In genomic region chr11:94832604-94833238, GRCh38 we compare ENCODE assay signal across 20 cellular contexts.
DNase-seq lines count a peak whose midpoint lies in the region; ATAC-seq and TF ChIP-seq lines count a peak whose summit lies in the region.
"Had no signal": no experiment of that assay in that cellular context is flagged by ENCODE, and none has a peak within 500 bp of the region (broad histone marks: within the 10 kb centered on the region; RNA-seq: fewer than 3 reads in every experiment).

No MANE protein-coding gene starts in this region.

- no peaks in the 10 kb centered on the region for H3K79me1 ChIP-seq in trophoblast cell (ENCODE audit: low read length)

- TF ChIP-seq CTCF in mammary epithelial cell (conservative IDR thresholded peaks at IDR 0.05 in 1 of 2, IDR thresholded peaks at IDR 0.05 in 1 of 2; ENCODE audit: extremely low read depth in 1 of 2, insufficient read depth in 1 of 2, low read depth in 1 of 2, low read length in 2 of 2) (no peak), breast epithelium (IDR thresholded peaks at IDR 0.05) (no peak), hepatocyte (IDR thresholded peaks at IDR 0.05; ENCODE audit: poor library complexity) (no peak), ovary (IDR thresholded peaks at IDR 0.05) (no peak), ascending aorta (IDR thresholded peaks at IDR 0.05) (no peak), mucosa of descending colon (IDR thresholded peaks at IDR 0.05) (no peak)

- H3K9me3 Mint-ChIP-seq in activated CD4-positive, alpha-beta memory T cell treated with anti-CD3 and anti-CD28 coated beads for 36 hours: no peaks in the 10 kb centered on the region

- peaks cover 2% of the 10 kb centered on the region for H3K27me3 Mint-ChIP-seq in activated CD4-positive, alpha-beta memory T cell treated with anti-CD3 and anti-CD28 coated beads for 36 hours

- TF ChIP-seq POLR2A in breast epithelium (IDR thresholded peaks at IDR 0.05): no peak
- no peak for TF ChIP-seq POLR2A in ovary (IDR thresholded peaks at IDR 0.05)

- H2BK12ac ChIP-seq in trophoblast cell (ENCODE audit: low read length): no peak overlapping the region

- H3K4me3 Mint-ChIP-seq in activated CD4-positive, alpha-beta memory T cell treated with anti-CD3 and anti-CD28 coated beads for 36 hours: no peak overlapping the region

- H4K12ac ChIP-seq in trophoblast cell (ENCODE audit: low read depth, low read length): no peak overlapping the region

- BruUV-seq in mammary epithelial cell (replicated peaks; lab: Mats Ljungman, UMichigan): TSS peak; percentile 10

- no peak overlapping the region for H4K91ac ChIP-seq in trophoblast cell (ENCODE audit: low read depth, low read length)

- no peak for TF ChIP-seq EP300 in ovary (IDR thresholded peaks at IDR 0.05)

- no peak overlapping the region for H3K18ac ChIP-seq in trophoblast cell (ENCODE audit: low read length)

- H3K4ac ChIP-seq in trophoblast cell (ENCODE audit: low read depth, low read length): no peak overlapping the region

- H3K27ac Mint-ChIP-seq in activated CD4-positive, alpha-beta memory T cell treated with anti-CD3 and anti-CD28 coated beads for 36 hours: no peak overlapping the region

- ATAC-seq in mucosa of descending colon: no peak
- ATAC-seq: heart left ventricle; stimulated activated naive CD8-positive, alpha-beta T cell treated with anti-CD3 and anti-CD28 coated beads, Interleukin-15, Interleukin-2, amounts not matched to agents 100 U/mL and 50 U/mL, for 24 hours had no signal

- H3K27me3 ChIP-seq in mammary epithelial cell (ENCODE audit: insufficient read depth, low read length) (no peaks in the 10 kb centered on the region), breast epithelium (no peaks in the 10 kb centered on the region), hepatocyte (no peaks in the 10 kb centered on the region), trophoblast cell (ENCODE audit: insufficient read depth, low read length) (no peaks in the 10 kb centered on the region), ovary (no peaks in the 10 kb centered on the region), ascending aorta (no peaks in the 10 kb centered on the region)
- H3K27me3 ChIP-seq: BE2C, heart left ventricle, thyroid gland had no signal

- dilution Hi-C loops in mammary epithelial cell (cut with HindIII; ENCODE audit: low sequenced_read_pairs): no loop called here

- H2BK5ac ChIP-seq in trophoblast cell (ENCODE audit: low read depth, low read length, poor library complexity): no peak overlapping the region

- POLR2A ChIA-PET in activated CD4-positive, alpha-beta memory T cell treated with anti-CD3 and anti-CD28 coated beads for 36 hours (lab: Charles Lee): no interaction called here

- peaks cover 88% of the 10 kb centered on the region for H3K79me2 ChIP-seq in mammary epithelial cell (ENCODE audit: insufficient read depth, low read length)
- peaks cover 28% of the 10 kb centered on the region for H3K79me2 ChIP-seq in hepatocyte
- H3K79me2 ChIP-seq in trophoblast cell (ENCODE audit: control insufficient read depth, insufficient read depth, low read length, poor library complexity): no peaks in the 10 kb centered on the region

- H2BK120ac ChIP-seq in trophoblast cell (ENCODE audit: insufficient read depth, low read length, poor library complexity): no peak overlapping the region

- H3K4me2 ChIP-seq in mammary epithelial cell (ENCODE audit: insufficient read depth, low read depth, low read length): no peak overlapping the region
- peak overlapping the region; percentile 0 for H3K4me2 ChIP-seq in hepatocyte
- no peak overlapping the region for H3K4me2 ChIP-seq in trophoblast cell (ENCODE audit: low read length)

- no peaks in the 10 kb centered on the region for H3K4me1 Mint-ChIP-seq in activated CD4-positive, alpha-beta memory T cell treated with anti-CD3 and anti-CD28 coated beads for 36 hours (ENCODE audit: low read depth)

- H3K9ac ChIP-seq in mammary epithelial cell (ENCODE audit: insufficient read depth, low read length): no peak overlapping the region
- H3K9ac ChIP-seq in trophoblast cell (ENCODE audit: low read length): no peak overlapping the region

- CTCF ChIA-PET in mammary epithelial cell (lab: Charles Lee; ENCODE audit: low non-redundant PET): interaction anchor here (0.6 kb wide), 1 partner anchor 426 kb away, joined by 3 read pairs; no protein-coding TSS in a partner anchor
- CTCF ChIA-PET in activated CD4-positive, alpha-beta memory T cell treated with anti-CD3 and anti-CD28 coated beads for 36 hours (lab: Charles Lee): no interaction called here

- no peak overlapping the region for H2AFZ ChIP-seq in mammary epithelial cell (ENCODE audit: low read depth, low read length)
- H2AFZ ChIP-seq in hepatocyte: no peak overlapping the region
- no peak overlapping the region for H2AFZ ChIP-seq in trophoblast cell (ENCODE audit: insufficient read depth, low read length, poor library complexity)

- H3K4me3 ChIP-seq in mammary epithelial cell (replicated peaks in 1 of 3; ENCODE audit: insufficient read depth in 1 of 3, low read depth in 2 of 3, low read length in 3 of 3): no peak overlapping the region
- H3K4me3 ChIP-seq in breast epithelium: no peak overlapping the region
- no peak overlapping the region for H3K4me3 ChIP-seq in hepatocyte
- H3K4me3 ChIP-seq in trophoblast cell (ENCODE audit: low read depth, low read length): no peak overlapping the region
- H3K4me3 ChIP-seq in ovary: no peak overlapping the region
- H3K4me3 ChIP-seq in ascending aorta: no peak overlapping the region
- H3K4me3 ChIP-seq in mucosa of descending colon: no peak overlapping the region
- H3K4me3 ChIP-seq: coronary artery, heart left ventricle, SK-N-MC, thyroid gland had no signal

- no peak overlapping the region for H2AK5ac ChIP-seq in trophoblast cell (ENCODE audit: low read length)

- DNase-seq in mammary epithelial cell (no peak), breast epithelium (ENCODE audit: low spot score in 2 of 2) (no peak), hepatocyte (ENCODE audit: low spot score) (peak; percentile 37), trophoblast cell (peak; percentile 43 to 76), ovary (no peak), ascending aorta (ENCODE audit: low spot score in 2 of 2) (no peak), mucosa of descending colon (no peak)
- DNase-seq in activated CD4-positive, alpha-beta memory T cell treated with anti-CD3 and anti-CD28 coated beads for 36 hours: no peak
- DNase-seq: activated gamma-delta T cell; BE2C; COR-L47; heart left ventricle; NCI-H1092 treated with DMSO at 0.1 percent for 48 hours; NCI-H2081; NCI-H524; stimulated activated CD4-positive, alpha-beta T cell treated with anti-CD3 and anti-CD28 coated beads, Interleukin-4, amount 100 ng/mL, for 4 hours; stimulated activated naive CD8-positive, alpha-beta T cell treated with anti-CD3 and anti-CD28 coated beads, Interleukin-15, Interleukin-2, amounts not matched to agents 100 U/mL and 50 U/mL, for 24 hours; thyroid gland had no signal

- no peaks in the 10 kb centered on the region for H3K9me2 ChIP-seq in hepatocyte (replicated peaks; ENCODE audit: insufficient read depth)

- in situ Hi-C loops in mammary epithelial cell (cut with MboI; ENCODE audit: low sequenced_read_pairs in 2 of 2): no loop called here

- H3K36me3 Mint-ChIP-seq in activated CD4-positive, alpha-beta memory T cell treated with anti-CD3 and anti-CD28 coated beads for 36 hours: no peaks in the 10 kb centered on the region

- intact Hi-C loops in mammary epithelial cell (cut with micrococcal nuclease): no loop called here
- intact Hi-C loops in breast epithelium (cut with DNase I; ENCODE audit: low total_unique reads): no loop called here
- intact Hi-C loops in activated CD4-positive, alpha-beta memory T cell treated with anti-CD3 and anti-CD28 coated beads for 36 hours (cut with micrococcal nuclease): no loop called here
- intact Hi-C loops in ovary (cut with DNase I): no loop called here
- intact Hi-C loops in ascending aorta (cut with DNase I): no loop called here
- intact Hi-C loops in mucosa of descending colon (cut with DNase I, micrococcal nuclease): no loop called here

- H3K27ac ChIP-seq in mammary epithelial cell (ENCODE audit: insufficient read depth, low read depth, low read length) (no peak overlapping the region), breast epithelium (no peak overlapping the region), hepatocyte (peak overlapping the region; percentile 70), trophoblast cell (ENCODE audit: low read depth, low read length) (no peak overlapping the region), ovary (no peak overlapping the region), ascending aorta (no peak overlapping the region)
- H3K27ac ChIP-seq: coronary artery, heart left ventricle, SK-N-MC had no signal

- no peak overlapping the region for H3K23ac ChIP-seq in trophoblast cell (ENCODE audit: low read length)

- H3K36me3 ChIP-seq in mammary epithelial cell (ENCODE audit: insufficient read depth, low read length) (peaks cover 53% of the 10 kb centered on the region), breast epithelium (no peaks in the 10 kb centered on the region), hepatocyte (replicated peaks; ENCODE audit: insufficient read depth, low read depth) (no peaks in the 10 kb centered on the region), trophoblast cell (ENCODE audit: control insufficient read depth in 1 of 2, insufficient read depth in 2 of 2, low read length in 2 of 2) (peaks cover 13 to 37% of the 10 kb centered on the region in 2 experiments), ovary (no peaks in the 10 kb centered on the region), ascending aorta (peaks cover 36 to 50% of the 10 kb centered on the region in 2 donors), mucosa of descending colon (ENCODE audit: low read depth) (no peaks in the 10 kb centered on the region)

- WGBS in mammary epithelial cell (ENCODE audit: low coverage, missing lambda C conversion rate): 93% methylated on average over 4 of the region's 4 CpGs
- 63% methylated on average over 4 of the region's 4 CpGs for WGBS in hepatocyte (ENCODE audit: low lambda C conversion rate, missing lambda C conversion rate)
- no CpG with 5 or more reads among the region's 4 CpGs for WGBS in trophoblast cell (ENCODE audit: extremely low coverage, insufficient coverage, insufficient read length)
- WGBS in ovary, 3 donors: 97% methylated on average over 4 of the region's 4 CpGs

- no peaks in the 10 kb centered on the region for H3K9me3 ChIP-seq in mammary epithelial cell (replicated peaks; ENCODE audit: insufficient read depth, low read length)
- no peaks in the 10 kb centered on the region for H3K9me3 ChIP-seq in breast epithelium
- no peaks in the 10 kb centered on the region for H3K9me3 ChIP-seq in hepatocyte (ENCODE audit: low read depth)
- no peaks in the 10 kb centered on the region for H3K9me3 ChIP-seq in trophoblast cell (ENCODE audit: insufficient read depth, low read depth, low read length)
- no peaks in the 10 kb centered on the region for H3K9me3 ChIP-seq in ovary
- H3K9me3 ChIP-seq in ascending aorta: no peaks in the 10 kb centered on the region
- H3K9me3 ChIP-seq in mucosa of descending colon: no peaks in the 10 kb centered on the region
- H3K9me3 ChIP-seq: BE2C, heart left ventricle, thyroid gland had no signal

- H4K8ac ChIP-seq in trophoblast cell (ENCODE audit: low read depth, low read length): no peak overlapping the region

- H3K4me1 ChIP-seq in mammary epithelial cell (ENCODE audit: insufficient read depth, low read length) (peaks cover 6% of the 10 kb centered on the region), breast epithelium (no peaks in the 10 kb centered on the region), hepatocyte (ENCODE audit: insufficient read depth) (peaks cover 49% of the 10 kb centered on the region), trophoblast cell (ENCODE audit: control insufficient read depth in 1 of 2, insufficient read depth in 2 of 2, low read length in 2 of 2) (peaks cover 2 to 8% of the 10 kb centered on the region in 2 experiments), ovary (ENCODE audit: insufficient read depth) (peaks cover 3% of the 10 kb centered on the region), ascending aorta (peaks cover 6 to 17% of the 10 kb centered on the region in 2 donors), mucosa of descending colon (ENCODE audit: low read depth) (no peaks in the 10 kb centered on the region)
- H3K4me1 ChIP-seq: BE2C had no signal

- no peak overlapping the region for H3K14ac ChIP-seq in trophoblast cell (ENCODE audit: low read length)

- H4K20me1 ChIP-seq in mammary epithelial cell (ENCODE audit: insufficient read depth, low read length): peaks cover 7% of the 10 kb centered on the region
- H4K20me1 ChIP-seq in hepatocyte (ENCODE audit: insufficient read depth, poor library complexity, severe bottlenecking): no peaks in the 10 kb centered on the region

Comparison
In these comparisons a context has a peak if more than half of its experiments do, and no peak if none do; other contexts are left out.
1. DNase-seq: peak in hepatocyte (single experiment) and trophoblast cell (2 of 2); none in mammary epithelial cell (single experiment), breast epithelium (0 of 2), activated CD4-positive, alpha-beta memory T cell treated with anti-CD3 and anti-CD28 coated beads for 36 hours (single experiment), ovary (0 of 5), ascending aorta (0 of 2) and mucosa of descending colon (0 of 3).